9 cellular contexts compared by ENCODE assay signal in genomic region chr7:37285701-37286475, GRCh38.
DNase-seq lines count a peak whose midpoint lies in the region; ATAC-seq, FAIRE-seq and TF ChIP-seq lines count a peak whose summit lies in the region.
"Had no signal": no experiment of that assay in that cellular context is flagged by ENCODE, and none has a peak within 500 bp of the region (broad histone marks: within the 10 kb centered on the region; RNA-seq: fewer than 3 reads in every experiment).

No MANE protein-coding gene starts in this region.

- ATAC-seq in GM18502 (IDR thresholded peaks at IDR 0.05; ENCODE audit: poor library complexity, unreplicated experiment) (peak; percentile 52), GM12878 (no peak), GM18868 (IDR thresholded peaks at IDR 0.05; ENCODE audit: unreplicated experiment) (no peak), GM21360 (IDR thresholded peaks at IDR 0.05; ENCODE audit: unreplicated experiment) (no peak)
- peak; percentile 51 for ATAC-seq in naive thymus-derived CD4-positive, alpha-beta T cell

- RAD21 ChIA-PET in GM12878 (lab: Charles Lee; ENCODE audit: unreplicated experiment) = interaction anchor here (1.1 to 5.2 kb wide), 9 partner anchors 10 to 548 kb away, joined by 3 to 100 read pairs (median 5); no protein-coding TSS in a partner anchor

- peak overlapping the region; percentile 77 for H3K4me2 ChIP-seq in Loucy (ENCODE audit: low read depth, low read length, poor library complexity, severe bottlenecking)
- H3K4me2 ChIP-seq in GM12878 (ENCODE audit: control insufficient read depth, insufficient read depth) = no peak overlapping the region

- H3K9me2 ChIP-seq in Loucy (replicated peaks; ENCODE audit: low read depth, low read length) = no peaks in the 10 kb centered on the region

- SMC1A ChIA-PET in GM12878 (lab: Charles Lee; ENCODE audit: uncharacterized antibody, unreplicated experiment) = interaction anchor here (0.7 to 10.7 kb wide), 16 partner anchors 10 to 537 kb away, joined by 3 to 122 read pairs (median 5); no protein-coding TSS in a partner anchor

- H4K20me1 ChIP-seq in Loucy (ENCODE audit: insufficient read depth, low read length, poor library complexity, severe bottlenecking) (peaks cover 60% of the 10 kb centered on the region), GM12878 (ENCODE audit: control insufficient read depth, insufficient read depth) (0 out of 2 replicates have a peak, but pooled peaks cover 3% of the 10 kb centered on the region)

- no peaks in the 10 kb centered on the region for H3K27me3 Mint-ChIP-seq in naive thymus-derived CD4-positive, alpha-beta T cell

- H3K36me3 ChIP-seq in Loucy (ENCODE audit: insufficient read depth, low read length) = peaks cover 8% of the 10 kb centered on the region; the same call in 1 of the 2 replicates
- H3K36me3 ChIP-seq in GM12878 (ENCODE audit: control insufficient read depth in 2 of 2, insufficient read depth in 2 of 2, low read length in 1 of 2) = no peaks in the 10 kb centered on the region
- no peaks in the 10 kb centered on the region for H3K36me3 ChIP-seq in naive thymus-derived CD4-positive, alpha-beta T cell (ENCODE audit: control insufficient read depth in 2 of 3, insufficient read depth in 3 of 3, low read length in 3 of 3)
- H3K36me3 ChIP-seq: prostate gland had no signal

- H3K9me3 Mint-ChIP-seq in naive thymus-derived CD4-positive, alpha-beta T cell = peaks cover 0 to 4% (median 0%) of the 10 kb centered on the region in 11 donors

- no TSS peak for BruUV-seq in GM12878 (replicated peaks; lab: Mats Ljungman, UMichigan)

- no peaks in the 10 kb centered on the region for H3K9me3 ChIP-seq in Loucy (ENCODE audit: insufficient read depth, low read depth, low read length)
- H3K9me3 ChIP-seq in GM12878 (replicated peaks; ENCODE audit: control insufficient read depth, insufficient read depth, low read length) = no peaks in the 10 kb centered on the region
- H3K9me3 ChIP-seq in naive thymus-derived CD4-positive, alpha-beta T cell (ENCODE audit: control insufficient read depth in 2 of 3, low read length in 3 of 3) = no peaks in the 10 kb centered on the region
- H3K9me3 ChIP-seq: prostate gland had no signal

- H3K27me3 ChIP-seq in Loucy (ENCODE audit: insufficient read depth, low read length, poor library complexity, severe bottlenecking) (no peaks in the 10 kb centered on the region), GM12878 (replicated peaks in 1 of 2; ENCODE audit: control insufficient read depth in 2 of 2, insufficient read depth in 2 of 2, low read length in 1 of 2) (no peaks in the 10 kb centered on the region)
- H3K27me3 ChIP-seq in naive thymus-derived CD4-positive, alpha-beta T cell (ENCODE audit: control insufficient read depth in 2 of 2, insufficient read depth in 2 of 2, low read length in 2 of 2) = no peaks in the 10 kb centered on the region

- CTCF ChIA-PET in GM12878 (lab: Yijun Ruan, JAX) = interaction anchor here (0.7 to 8.0 kb wide), 26 partner anchors 10 to 446 kb away, joined by 3 to 298 read pairs (median 4); partner anchors contain the start of gene ELMO1
- CTCF ChIA-PET in naive thymus-derived CD4-positive, alpha-beta T cell (lab: Charles Lee) = interaction anchor here (0.6 to 2.4 kb wide), 11 partner anchors 9 to 214 kb away, joined by 3 to 18 read pairs (median 5); no protein-coding TSS in a partner anchor

- intact Hi-C loops in GM12878 (cut with micrococcal nuclease; ENCODE audit: unreplicated experiment) = loop anchor here (2.0 kb wide), 1 partner anchor 57 kb away; no protein-coding TSS in a partner anchor
- intact Hi-C loops in naive thymus-derived CD4-positive, alpha-beta T cell (cut with micrococcal nuclease) = loop anchor here (1.0 to 2.0 kb wide), 5 partner anchors 25 to 163 kb away; no protein-coding TSS in a partner anchor

- DNase-seq in GM12878 (ENCODE audit: low read depth, low spot score) (no peak), T1000 (lab: John Stamatoyannopoulos, UW) (no peak)
- no peak for DNase-seq in naive thymus-derived CD4-positive, alpha-beta T cell
- no peak for DNase-seq in effector CD8-positive, alpha-beta T cell (lab: John Stamatoyannopoulos, UW)

- WGBS in GM12878 (ENCODE audit: insufficient coverage, insufficient replicate concordance, low lambda C conversion rate, missing lambda C conversion rate) = 65% methylated on average over 6 of the region's 6 CpGs

- H3K4me1 Mint-ChIP-seq in naive thymus-derived CD4-positive, alpha-beta T cell = peaks cover 36 to 77% (median 58%) of the 10 kb centered on the region in 7 donors

- POLR2A ChIA-PET in GM12878 (lab: Charles Lee) = interaction anchor here (0.8 kb wide), 1 partner anchor 65 kb away, joined by 3 read pairs; no protein-coding TSS in a partner anchor
- POLR2A ChIA-PET in naive thymus-derived CD4-positive, alpha-beta T cell (lab: Charles Lee) = interaction anchor here (0.5 to 1.9 kb wide), 9 partner anchors 9 to 222 kb away, joined by 3 to 7 read pairs (median 3); partner anchors contain the start of gene ELMO1

- H2AFZ ChIP-seq in Loucy (ENCODE audit: low read length) (no peak overlapping the region), GM12878 (ENCODE audit: control insufficient read depth, low read depth, low read length) (no peak overlapping the region)

- peak overlapping the region; percentile 46 for H3K9ac ChIP-seq in Loucy (ENCODE audit: low read depth, low read length, poor library complexity, severe bottlenecking)
- no peak overlapping the region for H3K9ac ChIP-seq in GM12878 (ENCODE audit: control insufficient read depth, insufficient read depth, low read length)

- no peak for TF ChIP-seq RAD21 in GM12878 (IDR thresholded peaks at IDR 0.05; ENCODE audit: insufficient read depth, low read depth, low read length)

- TF ChIP-seq CTCF in Loucy (conservative IDR thresholded peaks at IDR 0.05; ENCODE audit: low read length) (no peak), GM12878 (IDR thresholded peaks at IDR 0.05 in 2 of 3, conservative IDR thresholded peaks at IDR 0.05 in 1 of 3; ENCODE audit: control insufficient read depth in 2 of 3, extremely low read depth in 1 of 3, insufficient read depth in 1 of 3, low read depth in 3 of 3, low read length in 3 of 3) (no peak)

- no peak for FAIRE-seq in GM12878 (lab: Jason Lieb, UNC)

- H3K4me3 Mint-ChIP-seq in naive thymus-derived CD4-positive, alpha-beta T cell = peak overlapping the region in 4 of 10 donors; percentile 4 to 34 (median 20)

- H3K79me2 ChIP-seq in Loucy (ENCODE audit: insufficient read depth, low read length) (peaks cover 84% of the 10 kb centered on the region), GM12878 (ENCODE audit: control insufficient read depth, insufficient read depth, low read length) (peaks cover 5% of the 10 kb centered on the region)

- H3K4me1 ChIP-seq in Loucy (ENCODE audit: insufficient read depth, low read length, poor library complexity, severe bottlenecking) = peaks cover 46% of the 10 kb centered on the region
- H3K4me1 ChIP-seq in GM12878 (ENCODE audit: control insufficient read depth, insufficient read depth, low read length) = peaks cover 11% of the 10 kb centered on the region
- peaks cover 8 to 18% of the 10 kb centered on the region in 2 donors for H3K4me1 ChIP-seq in naive thymus-derived CD4-positive, alpha-beta T cell (ENCODE audit: control insufficient read depth in 2 of 2, insufficient read depth in 2 of 2, low read length in 2 of 2)
- H3K4me1 ChIP-seq: prostate gland had no signal

- H3K27ac ChIP-seq in GM12878 (ENCODE audit: control insufficient read depth, insufficient read depth) = no peak overlapping the region
- no peak overlapping the region for H3K27ac ChIP-seq in naive thymus-derived CD4-positive, alpha-beta T cell (ENCODE audit: low read depth, low read length)
- H3K27ac ChIP-seq: prostate gland had no signal

- peak overlapping the region in 8 of 9 donors; percentile 6 to 87 (median 64) for H3K27ac Mint-ChIP-seq in naive thymus-derived CD4-positive, alpha-beta T cell

- in situ Hi-C loops in GM12878 (cut with MboI) = loop anchor here (5.0 kb wide), 1 partner anchor 56 kb away; no protein-coding TSS in a partner anchor

- H3K36me3 Mint-ChIP-seq in naive thymus-derived CD4-positive, alpha-beta T cell = peaks cover 0 to 15% (median 9%) of the 10 kb centered on the region in 5 donors

- no peak for TF ChIP-seq POLR2A in GM12878 (IDR thresholded peaks at IDR 0.05; ENCODE audit: low read depth, low read length)

- TF ChIP-seq EP300 in GM12878 (IDR thresholded peaks at IDR 0.05; ENCODE audit: borderline replicate concordance in 1 of 2, control insufficient read depth in 1 of 2, low read depth in 2 of 2, low read length in 2 of 2) = no peak

- H3F3A ChIP-seq in Loucy (ENCODE audit: low read depth) = peaks cover 5% of the 10 kb centered on the region

- H3K4me3 ChIP-seq in Loucy (ENCODE audit: low read length, poor library complexity, severe bottlenecking) = peak overlapping the region; percentile 44
- no peak overlapping the region for H3K4me3 ChIP-seq in GM12878
- no peak overlapping the region for H3K4me3 ChIP-seq in naive thymus-derived CD4-positive, alpha-beta T cell (ENCODE audit: low read length)
- H3K4me3 ChIP-seq: prostate gland had no signal

TF ChIP-seq in GM12878, 131 proteins besides CTCF, POLR2A, EP300 and RAD21:
- TF ChIP-seq HDAC2 (IDR thresholded peaks at IDR 0.05) (no peak), PML (IDR thresholded peaks at IDR 0.05; ENCODE audit: low read length) (no peak), POLR2AphosphoS5 (IDR thresholded peaks at IDR 0.05; ENCODE audit: low read length) (no peak), CBFB (IDR thresholded peaks at IDR 0.05; ENCODE audit: low read depth) (no peak), POU2F2 (IDR thresholded peaks at IDR 0.05; ENCODE audit: borderline replicate concordance, low read depth, low read length) (no peak), NFIC (IDR thresholded peaks at IDR 0.05; ENCODE audit: low read depth, low read length) (no peak), USF1 (IDR thresholded peaks at IDR 0.05; ENCODE audit: borderline replicate concordance, extremely low read length, insufficient read depth, low read depth, low read length) (peak; percentile 27), BACH1 (IDR thresholded peaks at IDR 0.05; ENCODE audit: borderline replicate concordance) (no peak)
TF ChIP-seq in GM12878: peak in this region for 1.

Comparison
In these comparisons a context has a peak if more than half of its experiments do, and no peak if none do; other contexts are left out.
1. ATAC-seq: peak in GM18502 (single experiment) and naive thymus-derived CD4-positive, alpha-beta T cell (single experiment); none in GM12878 (single experiment), GM18868 (single experiment) and GM21360 (single experiment).